Comparison of ENCODE assay signal across 20 cellular contexts in genomic region chr18:45073556-45073955, GRCh38.
"Had no signal": no experiment of that assay in that cellular context is flagged by ENCODE, and none has a peak within 500 bp of the region (broad histone marks: within the 10 kb centered on the region; RNA-seq: fewer than 3 reads in every experiment).

No MANE protein-coding gene starts in this region.

- H3K27ac Mint-ChIP-seq: naive thymus-derived CD4-positive, alpha-beta T cell; stimulated activated memory B cell treated with anti-CD40 and anti-IgM and Interleukin-4, amounts not matched to agents 10 μg/mL and 1 μg/mL and 100 μg/mL, for 72 hours; stimulated activated naive CD8-positive, alpha-beta T cell treated with anti-CD3 and anti-CD28 coated beads, Interleukin-15, Interleukin-2, amounts not matched to agents 100 ng/mL and 50 ng/mL, for 24 hours had no signal

- DNase-seq: cortex of kidney; effector memory CD4-positive, alpha-beta T cell; foreskin melanocyte; hippocampal formation; naive thymus-derived CD4-positive, alpha-beta T cell; psoas muscle; retina; right lobe of liver; spleen; stimulated activated CD4-positive, alpha-beta T cell treated with anti-CD3 and anti-CD28 coated beads, Interleukin-15, amount 100 ng/mL, for 24 hours; stimulated activated CD4-positive, alpha-beta T cell treated with anti-CD3 and anti-CD28 coated beads, Interleukin-1b, Interleukin-23, amount 100 ng/mL, for 48 hours; stimulated activated CD4-positive, alpha-beta T cell treated with anti-CD3 and anti-CD28 coated beads, Interleukin-4, amount 100 ng/mL, for 24 hours; upper lobe of right lung had no signal

- ATAC-seq: naive thymus-derived CD4-positive, alpha-beta T cell; psoas muscle; right lobe of liver; stimulated activated memory B cell treated with anti-CD40 and anti-IgM and Interleukin-4, amounts not matched to agents 10 μg/mL and 1 μg/mL and 100 μg/mL, for 72 hours; upper lobe of right lung had no signal

- H3K4me1 ChIP-seq: psoas muscle, right lobe of liver, spleen, tibial nerve, upper lobe of right lung, vagina had no signal

- H3K4me3 ChIP-seq: esophagus muscularis mucosa, psoas muscle, right lobe of liver, spleen, tibial nerve, upper lobe of right lung, vagina had no signal

- H3K9me3 ChIP-seq: esophagus muscularis mucosa, neutrophil, psoas muscle, right lobe of liver, spleen, tibial nerve, upper lobe of right lung, vagina had no signal

- H3K27me3 ChIP-seq: esophagus muscularis mucosa, neutrophil, right lobe of liver, spleen, tibial nerve, upper lobe of right lung, vagina had no signal

- H3K36me3 ChIP-seq: esophagus muscularis mucosa, neutrophil, right lobe of liver, spleen, tibial nerve, upper lobe of right lung, vagina had no signal

- H3K9me3 Mint-ChIP-seq: stimulated activated memory B cell treated with anti-CD40 and anti-IgM and Interleukin-4, amounts not matched to agents 10 μg/mL and 1 μg/mL and 100 μg/mL, for 72 hours; stimulated activated naive CD8-positive, alpha-beta T cell treated with anti-CD3 and anti-CD28 coated beads, Interleukin-15, Interleukin-2, amounts not matched to agents 100 ng/mL and 50 ng/mL, for 24 hours had no signal

- H3K27ac ChIP-seq: epithelial cell of prostate, esophagus muscularis mucosa, neutrophil, psoas muscle, right lobe of liver, spleen, tibial nerve, upper lobe of right lung, vagina had no signal
